ENCODE assay signal across 1 cellular context in the genomic region with DNA sequence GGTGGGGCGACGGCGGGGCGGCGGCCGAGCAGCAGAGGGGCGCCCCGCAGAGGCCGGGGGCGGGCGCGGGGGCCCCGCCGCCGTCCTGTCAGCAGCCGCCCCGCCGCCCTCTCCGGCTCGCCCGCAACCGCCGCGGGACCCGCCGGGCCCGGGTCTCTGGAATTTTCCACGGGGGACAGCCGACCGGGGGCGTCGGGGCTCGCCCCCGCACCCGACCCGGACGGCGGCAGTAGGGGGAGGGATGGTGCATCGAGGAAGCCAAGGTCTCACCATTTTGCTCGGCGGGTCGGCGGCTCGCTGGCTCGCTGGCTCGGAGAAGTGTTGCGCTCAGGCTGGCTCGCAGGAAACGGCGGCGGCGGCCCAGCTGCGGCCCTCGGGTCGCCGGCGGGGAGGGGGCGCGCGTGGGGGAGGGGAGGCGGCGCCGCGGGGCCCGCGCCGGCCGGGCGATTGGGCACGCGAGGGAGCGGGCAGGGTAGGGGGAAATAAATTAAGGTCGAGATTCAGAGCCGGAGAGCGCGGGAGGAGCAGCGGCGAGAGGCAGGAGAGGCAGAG.
A peak's percentile ranks its signal among the peaks of the same experiment; 100 is the strongest.
TF ChIP-seq lines count a peak whose summit lies in the region.

No MANE protein-coding gene starts in this region.

TF ChIP-seq in K562, 482 proteins besides CTCF, POLR2A, EP300 and RAD21 (continued from another document and continues in another):
- TF ChIP-seq ZNF609 (CRISPR knock-in tag; IDR thresholded peaks at IDR 0.05; ENCODE audit: borderline replicate concordance), result no peak
- TF ChIP-seq POLR2B (IDR thresholded peaks at IDR 0.05; ENCODE audit: low read depth, partially characterized antibody), result peak; percentile 11
- TF ChIP-seq ZC3H8 (IDR thresholded peaks at IDR 0.05), result no peak
- TF ChIP-seq E2F8 (IDR thresholded peaks at IDR 0.05; ENCODE audit: low read depth, partially characterized antibody), result no peak
- TF ChIP-seq KHSRP (IDR thresholded peaks at IDR 0.05), result no peak
- TF ChIP-seq, protein P1, sequence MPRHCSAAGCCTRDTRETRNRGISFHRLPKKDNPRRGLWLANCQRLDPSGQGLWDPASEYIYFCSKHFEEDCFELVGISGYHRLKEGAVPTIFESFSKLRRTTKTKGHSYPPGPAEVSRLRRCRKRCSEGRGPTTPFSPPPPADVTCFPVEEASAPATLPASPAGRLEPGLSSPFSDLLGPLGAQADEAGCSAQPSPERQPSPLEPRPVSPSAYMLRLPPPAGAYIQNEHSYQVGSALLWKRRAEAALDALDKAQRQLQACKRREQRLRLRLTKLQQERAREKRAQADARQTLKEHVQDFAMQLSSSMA (CRISPR knock-in tag; IDR thresholded peaks at IDR 0.05), result no peak
- TF ChIP-seq RBFOX2 (IDR thresholded peaks at IDR 0.05; ENCODE audit: low read depth, low read length), result peak; percentile 4
- TF ChIP-seq TAF15 (IDR thresholded peaks at IDR 0.05; ENCODE audit: low read depth, low read length), result no peak
- TF ChIP-seq YY1 (IDR thresholded peaks at IDR 0.05; ENCODE audit: borderline replicate concordance in 1 of 3, control insufficient read depth in 1 of 3, extremely low read depth in 1 of 3, insufficient read depth in 3 of 3, insufficient read length in 1 of 3, insufficient replicate concordance in 2 of 3, low read depth in 1 of 3, low read length in 2 of 3), result peak in 1 of 3 experiments; percentile 11
- TF ChIP-seq RBM14 (IDR thresholded peaks at IDR 0.05; ENCODE audit: borderline replicate concordance, insufficient read depth, low read depth, low read length), result no peak
- no peak for TF ChIP-seq TEAD2 (tag; IDR thresholded peaks at IDR 0.05)
- no peak for TF ChIP-seq SP1 (CRISPR knock-in tag; IDR thresholded peaks at IDR 0.05)
- no peak for TF ChIP-seq SRSF7 (optimal IDR thresholded peaks at IDR 0.05; ENCODE audit: low read depth, low read length)
- TF ChIP-seq E2F6 (IDR thresholded peaks at IDR 0.05; ENCODE audit: borderline replicate concordance in 1 of 2, extremely low read depth in 1 of 2, insufficient read depth in 1 of 2, insufficient read length in 1 of 2, low read depth in 1 of 2, low read length in 1 of 2, poor library complexity in 1 of 2, severe bottlenecking in 1 of 2), result no peak
- TF ChIP-seq RUNX1 (IDR thresholded peaks at IDR 0.05; ENCODE audit: low read depth), result no peak
- no peak for TF ChIP-seq CEBPZ (IDR thresholded peaks at IDR 0.05; ENCODE audit: borderline replicate concordance, low read depth, low read length)
- TF ChIP-seq, protein P2, sequence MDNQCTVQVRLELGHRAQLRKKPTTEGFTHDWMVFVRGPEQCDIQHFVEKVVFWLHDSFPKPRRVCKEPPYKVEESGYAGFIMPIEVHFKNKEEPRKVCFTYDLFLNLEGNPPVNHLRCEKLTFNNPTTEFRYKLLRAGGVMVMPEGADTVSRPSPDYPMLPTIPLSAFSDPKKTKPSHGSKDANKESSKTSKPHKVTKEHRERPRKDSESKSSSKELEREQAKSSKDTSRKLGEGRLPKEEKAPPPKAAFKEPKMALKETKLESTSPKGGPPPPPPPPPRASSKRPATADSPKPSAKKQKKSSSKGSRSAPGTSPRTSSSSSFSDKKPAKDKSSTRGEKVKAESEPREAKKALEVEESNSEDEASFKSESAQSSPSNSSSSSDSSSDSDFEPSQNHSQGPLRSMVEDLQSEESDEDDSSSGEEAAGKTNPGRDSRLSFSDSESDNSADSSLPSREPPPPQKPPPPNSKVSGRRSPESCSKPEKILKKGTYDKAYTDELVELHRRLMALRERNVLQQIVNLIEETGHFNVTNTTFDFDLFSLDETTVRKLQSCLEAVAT (IDR thresholded peaks at IDR 0.05), result 0 out of 4 replicates have a peak, but pooled peaks of 1 of the 2 experiments have one; percentile 35
- TF ChIP-seq CBX1 (IDR thresholded peaks at IDR 0.05; ENCODE audit: low read depth), result 0 out of 2 replicates have a peak, but pooled peaks have one; percentile 11
- no peak for TF ChIP-seq SNAPC5 (CRISPR knock-in tag; IDR thresholded peaks at IDR 0.05)
- no peak for TF ChIP-seq STAT5B (CRISPR knock-in tag; IDR thresholded peaks at IDR 0.05)
- TF ChIP-seq, protein P3, sequence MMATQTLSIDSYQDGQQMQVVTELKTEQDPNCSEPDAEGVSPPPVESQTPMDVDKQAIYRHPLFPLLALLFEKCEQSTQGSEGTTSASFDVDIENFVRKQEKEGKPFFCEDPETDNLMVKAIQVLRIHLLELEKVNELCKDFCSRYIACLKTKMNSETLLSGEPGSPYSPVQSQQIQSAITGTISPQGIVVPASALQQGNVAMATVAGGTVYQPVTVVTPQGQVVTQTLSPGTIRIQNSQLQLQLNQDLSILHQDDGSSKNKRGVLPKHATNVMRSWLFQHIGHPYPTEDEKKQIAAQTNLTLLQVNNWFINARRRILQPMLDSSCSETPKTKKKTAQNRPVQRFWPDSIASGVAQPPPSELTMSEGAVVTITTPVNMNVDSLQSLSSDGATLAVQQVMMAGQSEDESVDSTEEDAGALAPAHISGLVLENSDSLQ (IDR thresholded peaks at IDR 0.05), result no peak
- no peak for TF ChIP-seq HNRNPL (IDR thresholded peaks at IDR 0.05; ENCODE audit: low read depth, low read length)
- TF ChIP-seq RBBP5 (IDR thresholded peaks at IDR 0.05; ENCODE audit: borderline replicate concordance, insufficient read depth, low read length, poor library complexity, severe bottlenecking), result no peak
- TF ChIP-seq CCNT2 (IDR thresholded peaks at IDR 0.05; ENCODE audit: borderline replicate concordance, extremely low read depth, insufficient read length, low read depth, low read length), result peak; percentile 33
- TF ChIP-seq PHF8 (IDR thresholded peaks at IDR 0.05; ENCODE audit: borderline replicate concordance, low read length), result peak; percentile 29; the same call in 1 of the 2 replicates
- TF ChIP-seq ETV5 (CRISPR knock-in tag; IDR thresholded peaks at IDR 0.05; ENCODE audit: low read depth), result peak; percentile 9; the same call in 1 of the 2 replicates
- TF ChIP-seq PHTF2 (CRISPR knock-in tag; IDR thresholded peaks at IDR 0.05), result no peak
- 0 out of 2 replicates have a peak, but pooled peaks have one; percentile 9 for TF ChIP-seq NFIC (IDR thresholded peaks at IDR 0.05)
- no peak for TF ChIP-seq JUND (IDR thresholded peaks at IDR 0.05; ENCODE audit: borderline replicate concordance, low read depth, low read length)
- no peak for TF ChIP-seq JUND (tag; IDR thresholded peaks at IDR 0.05; ENCODE audit: borderline replicate concordance, low read depth, low read length)
- TF ChIP-seq NBN (IDR thresholded peaks at IDR 0.05; ENCODE audit: low read depth), result no peak
- TF ChIP-seq HOXB6 (CRISPR knock-in tag; IDR thresholded peaks at IDR 0.05; ENCODE audit: borderline replicate concordance), result no peak
- no peak for TF ChIP-seq FIP1L1 (IDR thresholded peaks at IDR 0.05; ENCODE audit: low read depth, low read length, poor library complexity, severe bottlenecking)
- TF ChIP-seq PYGO2 (tag; IDR thresholded peaks at IDR 0.05), result no peak
- peak; percentile 41 for TF ChIP-seq POLR2G (IDR thresholded peaks at IDR 0.05; ENCODE audit: low read depth, low read length)
- TF ChIP-seq GATA2 (CRISPR knock-in tag; IDR thresholded peaks at IDR 0.05), result no peak
- TF ChIP-seq KDM2B (CRISPR knock-in tag; IDR thresholded peaks at IDR 0.05), result no peak
- TF ChIP-seq HMGN3 (IDR thresholded peaks at IDR 0.05; ENCODE audit: borderline replicate concordance, extremely low read depth, insufficient read length, low read depth, low read length), result peak; percentile 18
- no peak for TF ChIP-seq CBFA2T3 (IDR thresholded peaks at IDR 0.05)
- no peak for TF ChIP-seq ZNF766 (CRISPR knock-in tag; conservative IDR thresholded peaks at IDR 0.05)
- TF ChIP-seq ESRRA (IDR thresholded peaks at IDR 0.05; ENCODE audit: borderline replicate concordance, low read depth), result no peak
- TF ChIP-seq ZNF778 (CRISPR knock-in tag; IDR thresholded peaks at IDR 0.05), result no peak
- peak; percentile 80; the same call in 1 of the 2 replicates for TF ChIP-seq NFATC3 (IDR thresholded peaks at IDR 0.05)
- TF ChIP-seq CBFB (CRISPR knock-in tag; IDR thresholded peaks at IDR 0.05), result no peak
- peak; percentile 63; the same call in 1 of the 2 replicates for TF ChIP-seq GATAD2B (IDR thresholded peaks at IDR 0.05; ENCODE audit: borderline replicate concordance)
- no peak for TF ChIP-seq TCF7L2 (IDR thresholded peaks at IDR 0.05; ENCODE audit: low read depth, low read length)
- no peak for TF ChIP-seq SIN3B (IDR thresholded peaks at IDR 0.05; ENCODE audit: low read depth)
- no peak for TF ChIP-seq BRD4 (IDR thresholded peaks at IDR 0.05)
